19 cellular contexts compared by ENCODE assay signal in genomic region chr16:3050487-3050886, GRCh38. TPM values are rescaled to one million over a fixed set of nuclear protein-coding genes. Genes with fewer than 3 reads are reported as not detected.
DNase-seq lines count a peak whose midpoint lies in the region; ATAC-seq, FAIRE-seq and TF ChIP-seq lines count a peak whose summit lies in the region.
"Had no signal": no experiment of that assay in that cellular context is flagged by ENCODE, and none has a peak within 500 bp of the region (broad histone marks: within the 10 kb centered on the region; RNA-seq: fewer than 3 reads in every experiment).

No MANE protein-coding gene starts in this region.

- H3K36me3 ChIP-seq in DOHH2 (ENCODE audit: control insufficient read depth, low read length) (no peaks in the 10 kb centered on the region), vagina (no peaks in the 10 kb centered on the region), HepG2 (replicated peaks in 1 of 2; ENCODE audit: control insufficient read depth in 1 of 2, insufficient read depth in 2 of 2, low read length in 2 of 2) (no peaks in the 10 kb centered on the region)

- H2AFZ ChIP-seq in HepG2 (ENCODE audit: low read length), result no peak overlapping the region

- no peaks in the 10 kb centered on the region for H3K9me3 Mint-ChIP-seq in T-helper 1 cell treated with Interleukin-12 subunit alpha and Interleukin-12 subunit beta and Interleukin-4 antibody, amounts not matched to agents 30 μg/mL and 1 μg/mL, for 36 hours
- no peaks in the 10 kb centered on the region for H3K9me3 Mint-ChIP-seq in T-helper 2 cell treated with Interferon-gamma antibody and Interleukin-4, amounts not matched to agents 5 μg/mL and 100 μg/mL, for 36 hours

- peaks cover 56% of the 10 kb centered on the region for H3K4me1 Mint-ChIP-seq in T-helper 1 cell treated with Interleukin-12 subunit alpha and Interleukin-12 subunit beta and Interleukin-4 antibody, amounts not matched to agents 30 μg/mL and 1 μg/mL, for 36 hours (ENCODE audit: low read depth)
- H3K4me1 Mint-ChIP-seq in T-helper 2 cell treated with Interferon-gamma antibody and Interleukin-4, amounts not matched to agents 5 μg/mL and 100 μg/mL, for 36 hours (ENCODE audit: low read depth), result peaks cover 53% of the 10 kb centered on the region

- H3K27me3 ChIP-seq in DOHH2 (ENCODE audit: control insufficient read depth, low read length) (peaks cover 20% of the 10 kb centered on the region), mononuclear cell (ENCODE audit: insufficient read depth, low read length) (peaks cover 3% of the 10 kb centered on the region), vagina (peaks cover 23% of the 10 kb centered on the region), HepG2 (ENCODE audit: control insufficient read depth in 1 of 2, insufficient read depth in 2 of 2, low read length in 2 of 2) (peaks cover 10 to 55% of the 10 kb centered on the region in 2 experiments)

- CTCF ChIA-PET in HepG2 (lab: Yijun Ruan, JAX; ENCODE audit: low intra/inter-chr PET ratio, low total read pairs), result no interaction called here

- FAIRE-seq in HepG2 (lab: Jason Lieb, UNC), result no peak
- FAIRE-seq: GM18507 had no signal

- TF ChIP-seq POLR2A in vagina (IDR thresholded peaks at IDR 0.05), result no peak
- no peak for TF ChIP-seq POLR2A in HepG2 (IDR thresholded peaks at IDR 0.05; ENCODE audit: insufficient read depth in 1 of 2, low read depth in 2 of 2, low read length in 2 of 2)

- peak overlapping the region; percentile 72 for H3K4me3 Mint-ChIP-seq in T-helper 1 cell treated with Interleukin-12 subunit alpha and Interleukin-12 subunit beta and Interleukin-4 antibody, amounts not matched to agents 30 μg/mL and 1 μg/mL, for 36 hours
- H3K4me3 Mint-ChIP-seq in T-helper 2 cell treated with Interferon-gamma antibody and Interleukin-4, amounts not matched to agents 5 μg/mL and 100 μg/mL, for 36 hours, result peak overlapping the region; percentile 56

- H3K27ac Mint-ChIP-seq in T-helper 1 cell treated with Interleukin-12 subunit alpha and Interleukin-12 subunit beta and Interleukin-4 antibody, amounts not matched to agents 30 μg/mL and 1 μg/mL, for 36 hours, result peak overlapping the region; percentile 87
- H3K27ac Mint-ChIP-seq in T-helper 2 cell treated with Interferon-gamma antibody and Interleukin-4, amounts not matched to agents 5 μg/mL and 100 μg/mL, for 36 hours, result peak overlapping the region; percentile 68

- 19% methylated on average over 5 of the region's 5 CpGs for WGBS in HepG2 (ENCODE audit: low lambda C conversion rate)

- H3K4me1 ChIP-seq in DOHH2 (ENCODE audit: control insufficient read depth, low read length) (peaks cover 43% of the 10 kb centered on the region), mononuclear cell (ENCODE audit: insufficient read depth, low read length) (peaks cover 94% of the 10 kb centered on the region), vagina (peaks cover 19% of the 10 kb centered on the region), HepG2 (ENCODE audit: insufficient read depth, low read length) (peaks cover 5% of the 10 kb centered on the region; the same call in 1 of the 2 replicates)

- TF ChIP-seq EP300 in HepG2 (IDR thresholded peaks at IDR 0.05; ENCODE audit: low read depth in 2 of 2, low read length in 2 of 2), result no peak
- TF ChIP-seq EP300 in HepG2 (CRISPR knock-in tag; IDR thresholded peaks at IDR 0.05; ENCODE audit: borderline replicate concordance), result no peak

- in situ Hi-C loops in HepG2 (cut with HindIII; ENCODE audit: extremely low pct_ligation_motif_present, low pct_unique_long_range_greater_than_20kb), result no loop called here

- H3K36me3 Mint-ChIP-seq in T-helper 1 cell treated with Interleukin-12 subunit alpha and Interleukin-12 subunit beta and Interleukin-4 antibody, amounts not matched to agents 30 μg/mL and 1 μg/mL, for 36 hours (ENCODE audit: low read depth), result peaks cover 45% of the 10 kb centered on the region
- H3K36me3 Mint-ChIP-seq in T-helper 2 cell treated with Interferon-gamma antibody and Interleukin-4, amounts not matched to agents 5 μg/mL and 100 μg/mL, for 36 hours (ENCODE audit: low read depth), result peaks cover 51% of the 10 kb centered on the region

- peak overlapping the region; percentile 59 for H3K4me2 ChIP-seq in DOHH2 (ENCODE audit: low read length)
- H3K4me2 ChIP-seq in HepG2 (ENCODE audit: low read depth, low read length), result no peak overlapping the region

- H4K20me1 ChIP-seq in DOHH2 (ENCODE audit: control insufficient read depth, insufficient read depth, low read depth, low read length), result no peaks in the 10 kb centered on the region
- no peaks in the 10 kb centered on the region for H4K20me1 ChIP-seq in HepG2 (ENCODE audit: insufficient read depth, low read length)

- H3K27ac ChIP-seq in DOHH2 (ENCODE audit: low read depth, low read length) (peak overlapping the region; percentile 7), vagina (no peak overlapping the region), HepG2 (ENCODE audit: extremely low read length, insufficient read depth, low read length) (no peak overlapping the region)
- H3K27ac ChIP-seq: 22Rv1, C4-2B had no signal

- H3K9me3 ChIP-seq in DOHH2 (ENCODE audit: control insufficient read depth, insufficient read depth, low read length) (no peaks in the 10 kb centered on the region), mononuclear cell (ENCODE audit: low read depth, low read length) (no peaks in the 10 kb centered on the region), vagina (no peaks in the 10 kb centered on the region), HepG2 (ENCODE audit: low read length) (no peaks in the 10 kb centered on the region)

- no peaks in the 10 kb centered on the region for H3K9me2 ChIP-seq in DOHH2 (replicated peaks; ENCODE audit: control insufficient read depth, low read length)

- POLR2A ChIA-PET in HepG2 (lab: Yijun Ruan, JAX), result interaction anchor here (1.4 kb wide), 1 partner anchor 9 kb away, joined by 3 read pairs; no protein-coding TSS in a partner anchor

- H3K79me2 ChIP-seq in DOHH2 (ENCODE audit: control insufficient read depth, low read length) (no peaks in the 10 kb centered on the region), HepG2 (ENCODE audit: insufficient read depth, low read length) (no peaks in the 10 kb centered on the region)

- H3K9ac ChIP-seq in HepG2 (ENCODE audit: insufficient read depth, low read depth, low read length), result no peak overlapping the region

- ATAC-seq in HepG2 (no peak), GM19455 (IDR thresholded peaks at IDR 0.05; ENCODE audit: unreplicated experiment) (no peak)
- ATAC-seq: HCT116, Right ventricle myocardium inferior had no signal

- H3K27me3 Mint-ChIP-seq in T-helper 1 cell treated with Interleukin-12 subunit alpha and Interleukin-12 subunit beta and Interleukin-4 antibody, amounts not matched to agents 30 μg/mL and 1 μg/mL, for 36 hours (ENCODE audit: low read depth), result peaks cover 6% of the 10 kb centered on the region
- H3K27me3 Mint-ChIP-seq in T-helper 2 cell treated with Interferon-gamma antibody and Interleukin-4, amounts not matched to agents 5 μg/mL and 100 μg/mL, for 36 hours (ENCODE audit: low read depth), result peaks cover 7% of the 10 kb centered on the region

- TF ChIP-seq RAD21 in HepG2 (CRISPR knock-in tag; IDR thresholded peaks at IDR 0.05), result no peak

- no TSS peak for BruUV-seq in HepG2 (replicated peaks; lab: Mats Ljungman, UMichigan)

- DNase-seq in T-helper 1 cell (no peak), vagina (ENCODE audit: extremely low spot score in 2 of 2) (no peak), HepG2 (ENCODE audit: low spot score) (no peak)
- DNase-seq in T-helper 2 cell treated with Interferon-gamma antibody and Interleukin-4, amounts not matched to agents 5 μg/mL and 100 μg/mL, for 36 hours (ENCODE audit: low spot score), result no peak
- DNase-seq: COR-L47, NCI-H1092 treated with DMSO at 0.1 percent for 48 hours, NCI-H187, NCI-H446 treated with DMSO at 0.1 percent for 48 hours, NCI-H748 treated with DMSO at 0.1 percent for 48 hours had no signal

- intact Hi-C loops in vagina (cut with DNase I) (no loop called here), HepG2 (cut with micrococcal nuclease; ENCODE audit: unreplicated experiment) (no loop called here)

- H3F3A ChIP-seq in DOHH2 (ENCODE audit: control insufficient read depth, insufficient read depth), result 0 out of 2 replicates have a peak, but pooled peaks cover 8% of the 10 kb centered on the region

- peak overlapping the region; percentile 23 for H3K4me3 ChIP-seq in DOHH2 (ENCODE audit: low read length)
- H3K4me3 ChIP-seq in mononuclear cell (ENCODE audit: low read length), result peak overlapping the region; percentile 20
- no peak overlapping the region for H3K4me3 ChIP-seq in vagina
- no peak overlapping the region for H3K4me3 ChIP-seq in HepG2 (replicated peaks in 1 of 3; ENCODE audit: insufficient read depth in 1 of 3, low read depth in 2 of 3, low read length in 3 of 3)

- TF ChIP-seq CTCF in DOHH2 (IDR thresholded peaks at IDR 0.05; ENCODE audit: low read depth, low read length, poor library complexity, severe bottlenecking) (no peak), vagina (IDR thresholded peaks at IDR 0.05) (no peak), HepG2 (CRISPR knock-in tag; IDR thresholded peaks at IDR 0.05) (no peak)

RNA-seq across cellular contexts. Expression of gene MMP25, which starts 4.1 kb away (rescaled TPM):
- total RNA-seq in mononuclear cell (1.7 TPM), vagina (0.25 TPM), HepG2 (2016; rRNA removed; fragmentation: Illumina TruSeq; extraction: Trizol) (0.04 TPM in 1 of 2 replicates, not detected in the other)
- total RNA-seq in HepG2 (2016; cell fraction: cytosol; rRNA removed; fragmentation: Illumina TruSeq; extraction: Trizol; ENCODE audit: low read depth), result 0.18 TPM in 1 of 2 replicates, not detected in the other
- total RNA-seq in HepG2 (2016; cell fraction: insoluble cytoplasmic fraction; rRNA removed; fragmentation: Illumina TruSeq; extraction: Trizol), result 0.02 TPM in 1 of 2 replicates, not detected in the other
- total RNA-seq in HepG2 (2016; cell fraction: membrane; rRNA removed; fragmentation: Illumina TruSeq; extraction: Trizol), result 0.15 and 0.17 TPM in 2 replicates
- not detected in 2 replicates for total RNA-seq in HepG2 (2016; cell fraction: nucleus; rRNA removed; fragmentation: Illumina TruSeq; extraction: Trizol)
- 0.07 and 0.08 TPM in 2 replicates for polyA plus RNA-seq in HepG2 (2011; rRNA removed)
- 0.04 TPM in 1 of 2 replicates, not detected in the other for polyA plus RNA-seq in HepG2 (2011; cell fraction: cytosol; rRNA removed)
- 0.14 and 0.21 TPM in 2 replicates for polyA plus RNA-seq in HepG2 (2011; cell fraction: nucleus; rRNA removed)
- 0.09 and 0.27 TPM in 2 replicates for polyA plus RNA-seq in HepG2 (2012)
- not detected in 2 replicates for polyA plus RNA-seq in HepG2 (2016; cell fraction: cytosol; fragmentation: Illumina TruSeq; extraction: Trizol; ENCODE audit: low read depth)
- polyA plus RNA-seq in HepG2 (2016; cell fraction: insoluble cytoplasmic fraction; fragmentation: Illumina TruSeq; extraction: Trizol; ENCODE audit: low read depth), result not detected in 2 replicates
- not detected in 2 replicates for polyA plus RNA-seq in HepG2 (2016; cell fraction: membrane; fragmentation: Illumina TruSeq; extraction: Trizol; ENCODE audit: low read depth)
- polyA plus RNA-seq in HepG2 (2016; cell fraction: nucleus; fragmentation: Illumina TruSeq; extraction: Trizol; ENCODE audit: insufficient read depth, low read depth), result not detected in 2 replicates
- 0.12 and 0.19 TPM in 2 replicates for polyA minus RNA-seq in HepG2 (2011; rRNA and poly(A)+ RNA removed; ENCODE audit: low replicate concordance)
- not detected in 2 replicates for polyA minus RNA-seq in HepG2 (2011; cell fraction: cytosol; rRNA and poly(A)+ RNA removed)
- polyA minus RNA-seq in HepG2 (2011; cell fraction: nucleus; rRNA and poly(A)+ RNA removed), result 0.12 and 0.13 TPM in 2 replicates

RNA-seq across cellular contexts. Expression of gene BICDL2, which starts 13.7 kb away (rescaled TPM):
- total RNA-seq in mononuclear cell, result 0.10 TPM
- 52.5 TPM for total RNA-seq in vagina
- not detected in 2 replicates for total RNA-seq in HepG2 (2016; rRNA removed; fragmentation: Illumina TruSeq; extraction: Trizol)
- not detected in 2 replicates for total RNA-seq in HepG2 (2016; cell fraction: cytosol; rRNA removed; fragmentation: Illumina TruSeq; extraction: Trizol; ENCODE audit: low read depth)
- total RNA-seq in HepG2 (2016; cell fraction: insoluble cytoplasmic fraction; rRNA removed; fragmentation: Illumina TruSeq; extraction: Trizol), result not detected in 2 replicates
- not detected in 2 replicates for total RNA-seq in HepG2 (2016; cell fraction: membrane; rRNA removed; fragmentation: Illumina TruSeq; extraction: Trizol)
- not detected in 2 replicates for total RNA-seq in HepG2 (2016; cell fraction: nucleus; rRNA removed; fragmentation: Illumina TruSeq; extraction: Trizol)
- 0.12 and 0.18 TPM in 2 replicates for polyA plus RNA-seq in HepG2 (2011; rRNA removed)
- polyA plus RNA-seq in HepG2 (2011; cell fraction: cytosol; rRNA removed), result 0.10 and 0.28 TPM in 2 replicates
- 0.26 and 0.31 TPM in 2 replicates for polyA plus RNA-seq in HepG2 (2011; cell fraction: nucleus; rRNA removed)
- polyA plus RNA-seq in HepG2 (2012), result 0.12 TPM in 1 of 2 replicates, not detected in the other
- polyA plus RNA-seq in HepG2 (2016; cell fraction: cytosol; fragmentation: Illumina TruSeq; extraction: Trizol; ENCODE audit: low read depth), result not detected in 2 replicates
- not detected in 2 replicates for polyA plus RNA-seq in HepG2 (2016; cell fraction: insoluble cytoplasmic fraction; fragmentation: Illumina TruSeq; extraction: Trizol; ENCODE audit: low read depth)
- not detected in 2 replicates for polyA plus RNA-seq in HepG2 (2016; cell fraction: membrane; fragmentation: Illumina TruSeq; extraction: Trizol; ENCODE audit: low read depth)
- not detected in 2 replicates for polyA plus RNA-seq in HepG2 (2016; cell fraction: nucleus; fragmentation: Illumina TruSeq; extraction: Trizol; ENCODE audit: insufficient read depth, low read depth)
- polyA minus RNA-seq in HepG2 (2011; rRNA and poly(A)+ RNA removed; ENCODE audit: low replicate concordance), result 0.12 TPM in 1 of 2 replicates, not detected in the other
- not detected in 2 replicates for polyA minus RNA-seq in HepG2 (2011; cell fraction: cytosol; rRNA and poly(A)+ RNA removed)
- polyA minus RNA-seq in HepG2 (2011; cell fraction: nucleus; rRNA and poly(A)+ RNA removed), result not detected in 2 replicates
- total RNA-seq: HT1080, Right ventricle myocardium inferior had no signal

RNA-seq across cellular contexts. Expression of gene IL32, which starts 15.0 kb away (rescaled TPM):
- total RNA-seq in mononuclear cell (115 TPM), vagina (13.0 TPM), HepG2 (2016; rRNA removed; fragmentation: Illumina TruSeq; extraction: Trizol) (115 and 127 TPM in 2 replicates)
- 34.9 and 36.3 TPM in 2 replicates for total RNA-seq in HepG2 (2016; cell fraction: cytosol; rRNA removed; fragmentation: Illumina TruSeq; extraction: Trizol; ENCODE audit: low read depth)
- total RNA-seq in HepG2 (2016; cell fraction: insoluble cytoplasmic fraction; rRNA removed; fragmentation: Illumina TruSeq; extraction: Trizol), result 122 and 128 TPM in 2 replicates
- total RNA-seq in HepG2 (2016; cell fraction: membrane; rRNA removed; fragmentation: Illumina TruSeq; extraction: Trizol), result 38.8 and 44.9 TPM in 2 replicates
- 61.4 and 65.7 TPM in 2 replicates for total RNA-seq in HepG2 (2016; cell fraction: nucleus; rRNA removed; fragmentation: Illumina TruSeq; extraction: Trizol)
- polyA plus RNA-seq in HepG2 (2011; rRNA removed), result 165 and 258 TPM in 2 replicates
- 234 and 307 TPM in 2 replicates for polyA plus RNA-seq in HepG2 (2011; cell fraction: cytosol; rRNA removed)
- polyA plus RNA-seq in HepG2 (2011; cell fraction: nucleus; rRNA removed), result 204 and 358 TPM in 2 replicates
- 293 and 476 TPM in 2 replicates for polyA plus RNA-seq in HepG2 (2012)
- polyA plus RNA-seq in HepG2 (2016; cell fraction: cytosol; fragmentation: Illumina TruSeq; extraction: Trizol; ENCODE audit: low read depth), result 97.2 and 118 TPM in 2 replicates
- 284 and 327 TPM in 2 replicates for polyA plus RNA-seq in HepG2 (2016; cell fraction: insoluble cytoplasmic fraction; fragmentation: Illumina TruSeq; extraction: Trizol; ENCODE audit: low read depth)
- 84.7 and 107 TPM in 2 replicates for polyA plus RNA-seq in HepG2 (2016; cell fraction: membrane; fragmentation: Illumina TruSeq; extraction: Trizol; ENCODE audit: low read depth)
- 211 and 224 TPM in 2 replicates for polyA plus RNA-seq in HepG2 (2016; cell fraction: nucleus; fragmentation: Illumina TruSeq; extraction: Trizol; ENCODE audit: insufficient read depth, low read depth)
- 6.3 and 96.8 TPM in 2 replicates for polyA minus RNA-seq in HepG2 (2011; rRNA and poly(A)+ RNA removed; ENCODE audit: low replicate concordance)
- 73.6 and 109 TPM in 2 replicates for polyA minus RNA-seq in HepG2 (2011; cell fraction: cytosol; rRNA and poly(A)+ RNA removed)
- 73.1 and 123 TPM in 2 replicates for polyA minus RNA-seq in HepG2 (2011; cell fraction: nucleus; rRNA and poly(A)+ RNA removed)

RNA-seq across cellular contexts. Expression of gene THOC6, which starts 26.7 kb away (rescaled TPM):
- 8.9 TPM for total RNA-seq in mononuclear cell
- total RNA-seq in vagina, result 22.6 TPM
- total RNA-seq in HepG2 (2016; rRNA removed; fragmentation: Illumina TruSeq; extraction: Trizol), result 37.0 TPM in 2 replicates
- 28.6 and 34.8 TPM in 2 replicates for total RNA-seq in HepG2 (2016; cell fraction: cytosol; rRNA removed; fragmentation: Illumina TruSeq; extraction: Trizol; ENCODE audit: low read depth)
- 32.0 and 40.9 TPM in 2 replicates for total RNA-seq in HepG2 (2016; cell fraction: insoluble cytoplasmic fraction; rRNA removed; fragmentation: Illumina TruSeq; extraction: Trizol)
- 37.8 and 51.5 TPM in 2 replicates for total RNA-seq in HepG2 (2016; cell fraction: membrane; rRNA removed; fragmentation: Illumina TruSeq; extraction: Trizol)
- 22.9 TPM in 2 replicates for total RNA-seq in HepG2 (2016; cell fraction: nucleus; rRNA removed; fragmentation: Illumina TruSeq; extraction: Trizol)
- polyA plus RNA-seq in HepG2 (2011; rRNA removed), result 32.1 and 33.5 TPM in 2 replicates
- polyA plus RNA-seq in HepG2 (2011; cell fraction: cytosol; rRNA removed), result 25.6 and 35.3 TPM in 2 replicates
- polyA plus RNA-seq in HepG2 (2011; cell fraction: nucleus; rRNA removed), result 116 and 131 TPM in 2 replicates
- polyA plus RNA-seq in HepG2 (2012), result 28.1 and 32.9 TPM in 2 replicates
- polyA plus RNA-seq in HepG2 (2016; cell fraction: cytosol; fragmentation: Illumina TruSeq; extraction: Trizol; ENCODE audit: low read depth), result 33.8 and 44.7 TPM in 2 replicates
- polyA plus RNA-seq in HepG2 (2016; cell fraction: insoluble cytoplasmic fraction; fragmentation: Illumina TruSeq; extraction: Trizol; ENCODE audit: low read depth), result 43.4 and 44.7 TPM in 2 replicates
- 37.0 and 50.8 TPM in 2 replicates for polyA plus RNA-seq in HepG2 (2016; cell fraction: membrane; fragmentation: Illumina TruSeq; extraction: Trizol; ENCODE audit: low read depth)
- 55.2 and 56.2 TPM in 2 replicates for polyA plus RNA-seq in HepG2 (2016; cell fraction: nucleus; fragmentation: Illumina TruSeq; extraction: Trizol; ENCODE audit: insufficient read depth, low read depth)
- polyA minus RNA-seq in HepG2 (2011; rRNA and poly(A)+ RNA removed; ENCODE audit: low replicate concordance), result 39.0 and 64.3 TPM in 2 replicates
- 13.7 and 16.5 TPM in 2 replicates for polyA minus RNA-seq in HepG2 (2011; cell fraction: cytosol; rRNA and poly(A)+ RNA removed)
- 23.3 and 24.7 TPM in 2 replicates for polyA minus RNA-seq in HepG2 (2011; cell fraction: nucleus; rRNA and poly(A)+ RNA removed)

RNA-seq across cellular contexts. Expression of gene HCFC1R1, which starts 26.7 kb away (rescaled TPM):
- total RNA-seq in mononuclear cell, result 8.2 TPM
- 39.0 TPM for total RNA-seq in vagina
- 8.3 and 16.1 TPM in 2 replicates for total RNA-seq in HepG2 (2016; rRNA removed; fragmentation: Illumina TruSeq; extraction: Trizol)
- total RNA-seq in HepG2 (2016; cell fraction: cytosol; rRNA removed; fragmentation: Illumina TruSeq; extraction: Trizol; ENCODE audit: low read depth), result 37.5 and 42.2 TPM in 2 replicates
- 13.2 and 13.5 TPM in 2 replicates for total RNA-seq in HepG2 (2016; cell fraction: insoluble cytoplasmic fraction; rRNA removed; fragmentation: Illumina TruSeq; extraction: Trizol)
- 20.6 and 28.5 TPM in 2 replicates for total RNA-seq in HepG2 (2016; cell fraction: membrane; rRNA removed; fragmentation: Illumina TruSeq; extraction: Trizol)
- total RNA-seq in HepG2 (2016; cell fraction: nucleus; rRNA removed; fragmentation: Illumina TruSeq; extraction: Trizol), result 8.9 and 10.2 TPM in 2 replicates
- 13.8 and 18.3 TPM in 2 replicates for polyA plus RNA-seq in HepG2 (2011; rRNA removed)
- 10.4 and 22.3 TPM in 2 replicates for polyA plus RNA-seq in HepG2 (2011; cell fraction: cytosol; rRNA removed)
- polyA plus RNA-seq in HepG2 (2011; cell fraction: nucleus; rRNA removed), result 15.6 and 17.0 TPM in 2 replicates
- polyA plus RNA-seq in HepG2 (2012), result 21.9 and 22.5 TPM in 2 replicates
- 78.3 and 82.9 TPM in 2 replicates for polyA plus RNA-seq in HepG2 (2016; cell fraction: cytosol; fragmentation: Illumina TruSeq; extraction: Trizol; ENCODE audit: low read depth)
- polyA plus RNA-seq in HepG2 (2016; cell fraction: insoluble cytoplasmic fraction; fragmentation: Illumina TruSeq; extraction: Trizol; ENCODE audit: low read depth), result 22.8 and 27.5 TPM in 2 replicates
- 50.2 and 52.2 TPM in 2 replicates for polyA plus RNA-seq in HepG2 (2016; cell fraction: membrane; fragmentation: Illumina TruSeq; extraction: Trizol; ENCODE audit: low read depth)
- 27.0 and 28.5 TPM in 2 replicates for polyA plus RNA-seq in HepG2 (2016; cell fraction: nucleus; fragmentation: Illumina TruSeq; extraction: Trizol; ENCODE audit: insufficient read depth, low read depth)
- polyA minus RNA-seq in HepG2 (2011; rRNA and poly(A)+ RNA removed; ENCODE audit: low replicate concordance), result 10.3 and 23.2 TPM in 2 replicates
- 8.5 and 9.0 TPM in 2 replicates for polyA minus RNA-seq in HepG2 (2011; cell fraction: cytosol; rRNA and poly(A)+ RNA removed)
- polyA minus RNA-seq in HepG2 (2011; cell fraction: nucleus; rRNA and poly(A)+ RNA removed), result 1.9 and 2.8 TPM in 2 replicates

Comparison
In these comparisons a context has a peak if more than half of its experiments do, and no peak if none do; other contexts are left out.
1. H3K4me3 ChIP-seq: peak in DOHH2 (single experiment) and mononuclear cell (single experiment); none in vagina (0 of 2) and HepG2 (0 of 3).
2. RNA of gene BICDL2, which starts 13.7 kb away (total RNA-seq): 52.5 TPM in vagina (single experiment); 0.10 TPM in mononuclear cell (single experiment) and not detected in HepG2; every median in the first group is over 10 times any median in the second.